12 cellular contexts compared by ENCODE assay signal in genomic region chr2:213751446-213751845, GRCh38.
A peak's percentile ranks its signal among the peaks of the same experiment; 100 is the strongest.
DNase-seq lines count a peak whose midpoint lies in the region; ATAC-seq lines count a peak whose summit lies in the region.
"Had no signal": no experiment of that assay in that cellular context is flagged by ENCODE, and none has a peak within 500 bp of the region (broad histone marks: within the 10 kb centered on the region; RNA-seq: fewer than 3 reads in every experiment).

No MANE protein-coding gene starts in this region.

- H3K9ac ChIP-seq in Karpas-422 (ENCODE audit: low read length): no peak overlapping the region

- H3K27me3 Mint-ChIP-seq in activated naive CD4-positive, alpha-beta T cell treated with anti-CD3 and anti-CD28 coated beads for 36 hours (ENCODE audit: low read depth): no peaks in the 10 kb centered on the region

- H3K4me2 ChIP-seq in Karpas-422 (ENCODE audit: low read depth, low read length, poor library complexity, severe bottlenecking): no peak overlapping the region

- H3K9me3 Mint-ChIP-seq in activated naive CD4-positive, alpha-beta T cell treated with anti-CD3 and anti-CD28 coated beads for 36 hours: no peaks in the 10 kb centered on the region

- intact Hi-C loops in activated naive CD4-positive, alpha-beta T cell treated with anti-CD3 and anti-CD28 coated beads for 36 hours (cut with micrococcal nuclease): no loop called here

- no peaks in the 10 kb centered on the region for H4K20me1 ChIP-seq in Karpas-422 (ENCODE audit: insufficient read depth, low read depth, low read length)

- DNase-seq in Karpas-422 (no peak), NCI-H2107 (lab: John Stamatoyannopoulos, UW) (no peak), A172 (ENCODE audit: low spot score) (no peak), NCI-H526 (lab: John Stamatoyannopoulos, UW) (no peak)
- no peak for DNase-seq in activated naive CD4-positive, alpha-beta T cell treated with anti-CD3 and anti-CD28 coated beads for 36 hours
- DNase-seq: NCI-H1417, right lobe of liver, RPMI8226, uterus had no signal

- no peaks in the 10 kb centered on the region for H3K4me1 Mint-ChIP-seq in activated naive CD4-positive, alpha-beta T cell treated with anti-CD3 and anti-CD28 coated beads for 36 hours (ENCODE audit: low read depth)

- H3K9me3 ChIP-seq in Karpas-422 (ENCODE audit: low read length): 0 out of 2 replicates have a peak, but pooled peaks cover 3% of the 10 kb centered on the region
- H3K9me3 ChIP-seq: right lobe of liver, uterus had no signal

- no peaks in the 10 kb centered on the region for H3K36me3 ChIP-seq in Karpas-422 (ENCODE audit: insufficient read depth, low read length)
- H3K36me3 ChIP-seq: right lobe of liver, uterus had no signal

- ATAC-seq in GM18502 (IDR thresholded peaks at IDR 0.05; ENCODE audit: poor library complexity, unreplicated experiment): peak; percentile 95
- ATAC-seq in GM21360 (IDR thresholded peaks at IDR 0.05; ENCODE audit: unreplicated experiment): peak; percentile 95
- ATAC-seq in HG02938 (IDR thresholded peaks at IDR 0.05; ENCODE audit: unreplicated experiment): peak; percentile 97
- ATAC-seq: right lobe of liver had no signal

- no peak overlapping the region for H3K4me3 ChIP-seq in Karpas-422 (ENCODE audit: low read length)
- H3K4me3 ChIP-seq: right lobe of liver, uterus had no signal

- H3K4me3 Mint-ChIP-seq in activated naive CD4-positive, alpha-beta T cell treated with anti-CD3 and anti-CD28 coated beads for 36 hours: no peak overlapping the region

- H3K79me2 ChIP-seq in Karpas-422 (ENCODE audit: low read length): no peaks in the 10 kb centered on the region

- H3K27ac ChIP-seq in Karpas-422 (ENCODE audit: low read length): no peak overlapping the region
- H3K27ac ChIP-seq: right lobe of liver, uterus had no signal

- no peaks in the 10 kb centered on the region for H3K9me2 ChIP-seq in Karpas-422 (replicated peaks; ENCODE audit: insufficient read depth, low read length)

- H3K27ac Mint-ChIP-seq in activated naive CD4-positive, alpha-beta T cell treated with anti-CD3 and anti-CD28 coated beads for 36 hours: no peak overlapping the region

- CTCF ChIA-PET in activated naive CD4-positive, alpha-beta T cell treated with anti-CD3 and anti-CD28 coated beads for 36 hours (lab: Charles Lee): interaction anchor here (0.6 kb wide), 1 partner anchor 901 kb away, joined by 5 read pairs; no protein-coding TSS in a partner anchor

- H2AFZ ChIP-seq in Karpas-422 (ENCODE audit: low read length): peak overlapping the region; percentile 25

- H3K27me3 ChIP-seq in Karpas-422 (ENCODE audit: low read length): no peaks in the 10 kb centered on the region
- H3K27me3 ChIP-seq: right lobe of liver, uterus had no signal

- peaks cover 6% of the 10 kb centered on the region; the same call in 1 of the 2 replicates for H3K4me1 ChIP-seq in Karpas-422 (ENCODE audit: low read length)
- H3K4me1 ChIP-seq: right lobe of liver, uterus had no signal

- H3K36me3 Mint-ChIP-seq in activated naive CD4-positive, alpha-beta T cell treated with anti-CD3 and anti-CD28 coated beads for 36 hours (ENCODE audit: low read depth): no peaks in the 10 kb centered on the region
